In the genomic region with DNA sequence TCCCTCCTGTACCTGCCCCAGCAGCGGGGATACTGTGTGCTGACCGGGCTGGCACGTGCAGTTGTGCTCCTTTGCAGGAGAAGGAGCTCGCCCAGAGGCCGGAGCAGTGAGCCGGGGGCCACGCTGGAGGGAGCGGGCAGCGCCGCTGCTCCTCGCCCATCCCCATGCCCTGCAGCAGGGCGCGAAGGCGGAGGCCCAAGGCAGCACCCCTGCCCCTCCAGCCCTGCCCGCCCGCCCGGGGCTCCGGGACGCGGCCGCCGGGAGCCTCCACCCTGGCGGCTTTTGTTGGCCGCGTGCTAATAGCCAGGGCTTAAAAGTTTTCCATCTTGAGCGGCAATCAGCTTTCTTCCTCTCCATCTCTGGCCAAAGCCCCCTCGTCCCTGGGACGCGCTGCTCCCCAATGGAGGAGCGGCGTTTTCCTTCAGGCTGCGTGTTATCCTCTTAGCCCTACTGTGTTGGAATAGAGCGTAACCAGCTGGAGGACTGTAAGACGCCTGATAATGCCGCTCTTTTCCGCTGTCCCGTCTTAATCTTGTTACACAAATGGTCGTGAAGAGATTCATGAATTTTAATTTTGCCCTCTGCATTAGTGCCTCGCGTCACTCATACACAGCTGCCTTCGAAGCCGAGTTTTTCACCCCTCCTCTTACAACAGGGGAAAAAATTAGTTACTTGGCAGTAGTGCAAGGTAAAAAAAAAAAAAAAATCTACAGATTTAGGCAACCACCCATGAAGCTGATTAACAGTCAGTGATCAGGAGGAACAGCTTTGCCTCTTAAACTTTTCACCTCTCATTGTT, we compare ENCODE assay signal across 1 cellular context.
A peak's percentile ranks its signal among the peaks of the same experiment; 100 is the strongest.
TF ChIP-seq lines count a peak whose summit lies in the region.

No MANE protein-coding gene starts in this region.

TF ChIP-seq in H1, 55 proteins besides CTCF, POLR2A, EP300 and RAD21:
- TF ChIP-seq EZH2 (IDR thresholded peaks at IDR 0.05; ENCODE audit: low read depth, low read length, severe bottlenecking), result peak; percentile 53
- peak; percentile 75 for TF ChIP-seq KDM4A (IDR thresholded peaks at IDR 0.05; ENCODE audit: low read depth, low read length, severe bottlenecking)
- TF ChIP-seq TBP (IDR thresholded peaks at IDR 0.05; ENCODE audit: low read depth, low read length), result peak; percentile 27; the same call in 1 of the 2 replicates
- peak; percentile 68; the same call in 1 of the 2 replicates for TF ChIP-seq RBBP5 (IDR thresholded peaks at IDR 0.05; ENCODE audit: borderline replicate concordance, low read depth, low read length)
- peak; percentile 26; the same call in 1 of the 2 replicates for TF ChIP-seq SUZ12 (IDR thresholded peaks at IDR 0.05; ENCODE audit: low read length)
- TF ChIP-seq RFX5 (IDR thresholded peaks at IDR 0.05; ENCODE audit: borderline replicate concordance, low read depth, low read length), result no peak
- no peak for TF ChIP-seq SP2 (IDR thresholded peaks at IDR 0.05; ENCODE audit: low read length)
- TF ChIP-seq, protein P1, sequence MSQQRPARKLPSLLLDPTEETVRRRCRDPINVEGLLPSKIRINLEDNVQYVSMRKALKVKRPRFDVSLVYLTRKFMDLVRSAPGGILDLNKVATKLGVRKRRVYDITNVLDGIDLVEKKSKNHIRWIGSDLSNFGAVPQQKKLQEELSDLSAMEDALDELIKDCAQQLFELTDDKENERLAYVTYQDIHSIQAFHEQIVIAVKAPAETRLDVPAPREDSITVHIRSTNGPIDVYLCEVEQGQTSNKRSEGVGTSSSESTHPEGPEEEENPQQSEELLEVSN (IDR thresholded peaks at IDR 0.05), result peak; percentile 80
- TF ChIP-seq, protein P2, sequence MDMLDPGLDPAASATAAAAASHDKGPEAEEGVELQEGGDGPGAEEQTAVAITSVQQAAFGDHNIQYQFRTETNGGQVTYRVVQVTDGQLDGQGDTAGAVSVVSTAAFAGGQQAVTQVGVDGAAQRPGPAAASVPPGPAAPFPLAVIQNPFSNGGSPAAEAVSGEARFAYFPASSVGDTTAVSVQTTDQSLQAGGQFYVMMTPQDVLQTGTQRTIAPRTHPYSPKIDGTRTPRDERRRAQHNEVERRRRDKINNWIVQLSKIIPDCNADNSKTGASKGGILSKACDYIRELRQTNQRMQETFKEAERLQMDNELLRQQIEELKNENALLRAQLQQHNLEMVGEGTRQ (IDR thresholded peaks at IDR 0.05; ENCODE audit: low read length), result no peak
- no peak for TF ChIP-seq YY1 (IDR thresholded peaks at IDR 0.05; ENCODE audit: low read depth, low read length)
- no peak for TF ChIP-seq CBX8 (IDR thresholded peaks at IDR 0.05; ENCODE audit: borderline replicate concordance, low read depth, low read length)
- TF ChIP-seq SP1 (IDR thresholded peaks at IDR 0.05; ENCODE audit: low read depth, low read length), result no peak
- no peak for TF ChIP-seq KDM5A (IDR thresholded peaks at IDR 0.05; ENCODE audit: low read length)
- no peak for TF ChIP-seq SIRT6 (IDR thresholded peaks at IDR 0.05; ENCODE audit: low read length)
- TF ChIP-seq, protein P3, sequence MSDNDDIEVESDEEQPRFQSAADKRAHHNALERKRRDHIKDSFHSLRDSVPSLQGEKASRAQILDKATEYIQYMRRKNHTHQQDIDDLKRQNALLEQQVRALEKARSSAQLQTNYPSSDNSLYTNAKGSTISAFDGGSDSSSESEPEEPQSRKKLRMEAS (IDR thresholded peaks at IDR 0.05), result peak; percentile 77
